Comparison of ENCODE assay signal across 21 cellular contexts in genomic region chr19:42234364-42234763, GRCh38.
"Had no signal": no experiment of that assay in that cellular context is flagged by ENCODE, and none has a peak within 500 bp of the region (broad histone marks: within the 10 kb centered on the region; RNA-seq: fewer than 3 reads in every experiment).

No MANE protein-coding gene starts in this region.

- H3K27ac ChIP-seq: body of pancreas, epithelial cell of prostate, esophagus squamous epithelium, heart right ventricle, left lung, skin epidermis, tibial nerve had no signal

- DNase-seq: activated CD4-positive, alpha-beta T cell treated with anti-CD3 and anti-CD28 coated beads, Interleukin-2, amount 50 U/mL, for 1 hour; activated CD4-positive, CD25-positive, alpha-beta regulatory T cell treated with anti-CD3 and anti-CD28 coated beads, Interleukin-2, amount 50 U/mL, for 72 hours; activated CD8-positive, alpha-beta memory T cell treated with anti-CD3 and anti-CD28 coated beads, Interleukin-2, amount 10 ng/mL, durations not matched to agents 7 days and 5 days; activated CD8-positive, alpha-beta T cell treated with anti-CD3 and anti-CD28 coated beads for 36 hours; activated naive CD4-positive, alpha-beta T cell treated with Interleukin-2 at 50 U/mL for 16 hours; activated T-cell treated with anti-CD3 and anti-CD28 coated beads, Interleukin-2, amount 50 U/mL, for 48 hours; anterior cingulate cortex; body of pancreas; dermis blood vessel endothelial cell; effector CD8-positive, alpha-beta T cell; esophagus squamous epithelium; foreskin melanocyte; heart right ventricle; mesendoderm; stimulated activated CD4-positive, alpha-beta T cell treated with anti-CD3 and anti-CD28 coated beads, Interleukin-4, amount 100 ng/mL, for 24 hours; T-helper 2 cell had no signal

- H3K9me3 ChIP-seq: body of pancreas, esophagus squamous epithelium, heart right ventricle, left lung, tibial nerve had no signal

- H3K4me3 ChIP-seq: body of pancreas, esophagus squamous epithelium, heart right ventricle, left lung, lung, skin epidermis, tibial nerve had no signal

- H3K27me3 ChIP-seq: body of pancreas, esophagus squamous epithelium, heart right ventricle, left lung, tibial nerve had no signal
